ENCODE assay signal across 9 cellular contexts in the genomic region with DNA sequence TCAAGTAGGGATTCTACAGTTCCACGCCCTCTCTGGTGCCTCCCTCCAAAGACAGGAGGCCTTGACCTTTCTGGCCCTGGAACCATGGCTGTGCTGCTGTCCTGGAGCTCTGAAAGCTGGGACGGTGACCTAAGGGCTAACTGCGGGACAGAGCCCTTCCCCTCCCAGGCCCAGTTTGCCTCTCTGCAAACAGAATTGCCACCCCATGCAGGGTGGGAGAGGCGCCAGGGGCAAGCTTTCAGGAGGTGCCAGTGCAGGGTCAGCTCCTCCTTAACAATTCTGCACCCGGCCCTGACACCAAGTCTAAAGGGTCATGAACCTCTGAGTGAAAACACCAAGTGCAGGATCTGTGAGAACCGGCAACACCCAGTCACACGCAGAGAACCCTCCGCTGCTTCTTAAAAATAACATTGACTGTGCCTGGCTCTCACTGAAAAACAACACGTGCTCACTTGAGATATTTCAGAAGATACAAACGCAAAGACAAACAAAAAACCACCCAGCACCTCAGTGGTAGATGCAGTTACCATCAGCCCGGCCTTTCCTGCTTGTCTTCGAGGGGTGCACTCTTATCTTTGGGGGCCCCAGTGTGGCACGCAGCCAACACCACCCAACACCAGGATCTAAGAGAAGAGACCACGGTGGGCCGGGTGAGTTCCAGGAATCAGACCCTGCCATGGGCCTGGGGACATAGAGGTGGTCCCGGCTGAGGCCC. TPM values are rescaled to one million over a fixed set of nuclear protein-coding genes. Genes with fewer than 3 reads are reported as not detected.
DNase-seq lines count a peak whose midpoint lies in the region; ATAC-seq, FAIRE-seq and TF ChIP-seq lines count a peak whose summit lies in the region.
"Had no signal": no experiment of that assay in that cellular context is flagged by ENCODE, and none has a peak within 500 bp of the region (broad histone marks: within the 10 kb centered on the region; RNA-seq: fewer than 3 reads in every experiment).

No MANE protein-coding gene starts in this region.

- H3K36me3 ChIP-seq in Panc1 (ENCODE audit: control insufficient read depth, insufficient read depth, low read length) (no peaks in the 10 kb centered on the region; the same call in 1 of the 2 replicates), HepG2 (replicated peaks in 1 of 2; ENCODE audit: control insufficient read depth in 1 of 2, insufficient read depth in 2 of 2, low read length in 2 of 2) (no peaks in the 10 kb centered on the region)

- peak overlapping the region; percentile 70 for H3K27ac ChIP-seq in Panc1 (ENCODE audit: low read length)
- peak overlapping the region; percentile 59 for H3K27ac ChIP-seq in caudate nucleus (ENCODE audit: low read depth, low read length)
- no peak overlapping the region for H3K27ac ChIP-seq in HepG2 (ENCODE audit: extremely low read length, insufficient read depth, low read length)

- DNase-seq in Panc1 (ENCODE audit: low read depth, low spot score), result no peak
- no peak for DNase-seq in caudate nucleus (lab: John Stamatoyannopoulos, UW)
- peak; percentile 27 for DNase-seq in HepG2 (ENCODE audit: low spot score)
- no peak for DNase-seq in stimulated activated naive CD8-positive, alpha-beta T cell treated with anti-CD3 and anti-CD28 coated beads, Interleukin-15, amount 100 ng/mL, for 72 hours
- DNase-seq in KG1 (lab: John Stamatoyannopoulos, UW), result no peak
- no peak for DNase-seq in stimulated activated CD4-positive, alpha-beta T cell treated with anti-CD3 and anti-CD28 coated beads, Interleukin-4, amount 100 ng/mL, for 24 hours
- DNase-seq in NCI-H187 (lab: John Stamatoyannopoulos, UW), result no peak
- DNase-seq: NCI-H2081 treated with DMSO at 0.1 percent for 48 hours had no signal

- no peak for ATAC-seq in Panc1
- ATAC-seq in HepG2, result peak; percentile 5
- no peak for ATAC-seq in stimulated activated naive CD8-positive, alpha-beta T cell treated with anti-CD3 and anti-CD28 coated beads, Interleukin-15, amount 100 ng/mL, for 72 hours
- no peak for ATAC-seq in GM21529 (IDR thresholded peaks at IDR 0.05; ENCODE audit: unreplicated experiment)

- no peak overlapping the region for H3K27ac Mint-ChIP-seq in stimulated activated naive CD8-positive, alpha-beta T cell treated with anti-CD3 and anti-CD28 coated beads, Interleukin-15, amount 100 ng/mL, for 72 hours

- no peak for TF ChIP-seq POLR2A in HepG2 (IDR thresholded peaks at IDR 0.05; ENCODE audit: insufficient read depth in 1 of 2, low read depth in 2 of 2, low read length in 2 of 2)

- peaks cover 0 to 2% of the 10 kb centered on the region in 2 donors for H3K9me3 Mint-ChIP-seq in stimulated activated naive CD8-positive, alpha-beta T cell treated with anti-CD3 and anti-CD28 coated beads, Interleukin-15, amount 100 ng/mL, for 72 hours

- WGBS in HepG2 (ENCODE audit: low lambda C conversion rate), result 5% methylated on average over 13 of the region's 16 CpGs

- peak; percentile 21 for FAIRE-seq in HepG2 (lab: Jason Lieb, UNC)

- POLR2A ChIA-PET in Panc1 (lab: Charles Lee) (no interaction called here), HepG2 (lab: Yijun Ruan, JAX) (no interaction called here)

- TF ChIP-seq CTCF in Panc1 (IDR thresholded peaks at IDR 0.05) (no peak), HepG2 (CRISPR knock-in tag; IDR thresholded peaks at IDR 0.05) (no peak)

- no peaks in the 10 kb centered on the region for H4K20me1 ChIP-seq in HepG2 (ENCODE audit: insufficient read depth, low read length)

- peaks cover 45% of the 10 kb centered on the region for H3K4me1 Mint-ChIP-seq in stimulated activated naive CD8-positive, alpha-beta T cell treated with anti-CD3 and anti-CD28 coated beads, Interleukin-15, amount 100 ng/mL, for 72 hours

- peaks cover 11% of the 10 kb centered on the region for H3K4me1 ChIP-seq in Panc1 (ENCODE audit: control insufficient read depth, insufficient read depth, low read length)
- peaks cover 52% of the 10 kb centered on the region for H3K4me1 ChIP-seq in HepG2 (ENCODE audit: insufficient read depth, low read length)

- H3K4me3 Mint-ChIP-seq in stimulated activated naive CD8-positive, alpha-beta T cell treated with anti-CD3 and anti-CD28 coated beads, Interleukin-15, amount 100 ng/mL, for 72 hours, result peak overlapping the region; percentile 51 to 59

- no peaks in the 10 kb centered on the region for H3K9me3 ChIP-seq in Panc1 (ENCODE audit: control insufficient read depth, insufficient read depth, low read depth, low read length)
- H3K9me3 ChIP-seq in HepG2 (ENCODE audit: low read length), result no peaks in the 10 kb centered on the region

- in situ Hi-C loops in Panc1 (cut with HindIII; ENCODE audit: low pct_unique_long_range_greater_than_20kb, low sequenced_read_pairs) (no loop called here), HepG2 (cut with HindIII; ENCODE audit: extremely low pct_ligation_motif_present, low pct_unique_long_range_greater_than_20kb) (loop anchor here (5.0 kb wide), 1 partner anchor 150 kb away; no protein-coding TSS in a partner anchor)

- peak overlapping the region; percentile 85 for H3K4me2 ChIP-seq in HepG2 (ENCODE audit: low read depth, low read length)

- H3K79me2 ChIP-seq in HepG2 (ENCODE audit: insufficient read depth, low read length), result no peaks in the 10 kb centered on the region

- H3K27me3 ChIP-seq in Panc1 (ENCODE audit: control insufficient read depth, insufficient read depth, low read length) (no peaks in the 10 kb centered on the region), HepG2 (ENCODE audit: control insufficient read depth in 1 of 2, insufficient read depth in 2 of 2, low read length in 2 of 2) (peaks cover 28 to 72% of the 10 kb centered on the region in 2 experiments)

- peaks cover 9% of the 10 kb centered on the region for H3K27me3 Mint-ChIP-seq in stimulated activated naive CD8-positive, alpha-beta T cell treated with anti-CD3 and anti-CD28 coated beads, Interleukin-15, amount 100 ng/mL, for 72 hours

- H3K9ac ChIP-seq in HepG2 (ENCODE audit: insufficient read depth, low read depth, low read length), result no peak overlapping the region

- intact Hi-C loops in Panc1 (cut with micrococcal nuclease; ENCODE audit: unreplicated experiment), result no loop called here
- intact Hi-C loops in HepG2 (cut with micrococcal nuclease; ENCODE audit: unreplicated experiment), result no loop called here

- H3K4me3 ChIP-seq in Panc1 (ENCODE audit: low read depth in 2 of 2, low read length in 2 of 2) (peak overlapping the region in 1 of 2 experiments; percentile 65; a peak in 2 of 4 replicates), HepG2 (replicated peaks in 1 of 3; ENCODE audit: insufficient read depth in 1 of 3, low read depth in 2 of 3, low read length in 3 of 3) (peak overlapping the region in 2 of 3 experiments; percentile 64 to 77; a peak in 1 of 6 replicates)

- TF ChIP-seq EP300 in HepG2 (IDR thresholded peaks at IDR 0.05; ENCODE audit: low read depth in 2 of 2, low read length in 2 of 2) (no peak), HepG2 (CRISPR knock-in tag; IDR thresholded peaks at IDR 0.05; ENCODE audit: borderline replicate concordance) (no peak)

- BruUV-seq in Panc1 (replicated peaks; lab: Mats Ljungman, UMichigan) (no TSS peak), HepG2 (replicated peaks; lab: Mats Ljungman, UMichigan) (no TSS peak)

- CTCF ChIA-PET in Panc1 (lab: Charles Lee) (no interaction called here), HepG2 (lab: Yijun Ruan, JAX; ENCODE audit: low intra/inter-chr PET ratio, low total read pairs) (no interaction called here)

- no peak overlapping the region for H2AFZ ChIP-seq in HepG2 (ENCODE audit: low read length)

- TF ChIP-seq RAD21 in HepG2 (CRISPR knock-in tag; IDR thresholded peaks at IDR 0.05), result no peak

TF ChIP-seq in HepG2, 621 proteins besides CTCF, POLR2A, EP300 and RAD21 (continues in another document):
- 0 out of 2 replicates have a peak, but pooled peaks have one; percentile 29 for TF ChIP-seq RXRA (CRISPR knock-in tag; IDR thresholded peaks at IDR 0.05)
- TF ChIP-seq NR2F6 (IDR thresholded peaks at IDR 0.05), result peak; percentile 82
- peak; percentile 86 for TF ChIP-seq NR2F6 (CRISPR knock-in tag; IDR thresholded peaks at IDR 0.05)
- 0 out of 2 replicates have a peak, but pooled peaks have one; percentile 5 for TF ChIP-seq MTF2 (CRISPR knock-in tag; IDR thresholded peaks at IDR 0.05; ENCODE audit: borderline replicate concordance)
- peak; percentile 59; the same call in 1 of the 2 replicates for TF ChIP-seq NR2F2 (IDR thresholded peaks at IDR 0.05; ENCODE audit: borderline replicate concordance, low read depth)
- peak; percentile 49 to 76; a peak in 2 of 4 replicates for TF ChIP-seq NR2F1 (CRISPR knock-in tag; IDR thresholded peaks at IDR 0.05)
- TF ChIP-seq FOXJ3 (CRISPR knock-in tag; IDR thresholded peaks at IDR 0.05; ENCODE audit: borderline replicate concordance), result 0 out of 2 replicates have a peak, but pooled peaks have one; percentile 29
- TF ChIP-seq RBM39 (IDR thresholded peaks at IDR 0.05; ENCODE audit: low read depth, low read length, poor library complexity, severe bottlenecking), result peak; percentile 34
- no peak for TF ChIP-seq HNRNPL (IDR thresholded peaks at IDR 0.05; ENCODE audit: low read depth, low read length)
- TF ChIP-seq SMC3 (IDR thresholded peaks at IDR 0.05; ENCODE audit: low read length), result no peak

RNA-seq across cellular contexts. Expression of a gene that starts 1.1 kb away (rescaled TPM):
- total RNA-seq in Panc1 (2021; ENCODE audit: unreplicated experiment) (11.0 TPM), HepG2 (2016; rRNA removed; fragmentation: Illumina TruSeq; extraction: Trizol) (0.15 TPM in 1 of 2 replicates, not detected in the other)
- polyA plus RNA-seq in Panc1 (2012; ENCODE audit: insufficient read length), result 17.9 TPM
- total RNA-seq in HepG2 (2016; cell fraction: cytosol; rRNA removed; fragmentation: Illumina TruSeq; extraction: Trizol; ENCODE audit: low read depth), result 0.09 and 0.10 TPM in 2 replicates
- total RNA-seq in HepG2 (2016; cell fraction: insoluble cytoplasmic fraction; rRNA removed; fragmentation: Illumina TruSeq; extraction: Trizol), result 0.03 and 0.26 TPM in 2 replicates
- total RNA-seq in HepG2 (2016; cell fraction: membrane; rRNA removed; fragmentation: Illumina TruSeq; extraction: Trizol), result 0.10 and 0.12 TPM in 2 replicates
- 0.13 and 0.62 TPM in 2 replicates for total RNA-seq in HepG2 (2016; cell fraction: nucleus; rRNA removed; fragmentation: Illumina TruSeq; extraction: Trizol)
- 0.35 and 0.65 TPM in 2 replicates for polyA plus RNA-seq in HepG2 (2011; rRNA removed)
- 0.06 and 0.32 TPM in 2 replicates for polyA plus RNA-seq in HepG2 (2011; cell fraction: cytosol; rRNA removed)
- 1.2 and 1.4 TPM in 2 replicates for polyA plus RNA-seq in HepG2 (2011; cell fraction: nucleus; rRNA removed)
- 0.31 and 0.46 TPM in 2 replicates for polyA plus RNA-seq in HepG2 (2012)
- polyA plus RNA-seq in HepG2 (2016; cell fraction: cytosol; fragmentation: Illumina TruSeq; extraction: Trizol; ENCODE audit: low read depth), result 0.03 and 0.10 TPM in 2 replicates
- polyA plus RNA-seq in HepG2 (2016; cell fraction: insoluble cytoplasmic fraction; fragmentation: Illumina TruSeq; extraction: Trizol; ENCODE audit: low read depth), result 0.04 and 0.24 TPM in 2 replicates
- 0.02 and 0.09 TPM in 2 replicates for polyA plus RNA-seq in HepG2 (2016; cell fraction: membrane; fragmentation: Illumina TruSeq; extraction: Trizol; ENCODE audit: low read depth)
- 0.19 and 1.7 TPM in 2 replicates for polyA plus RNA-seq in HepG2 (2016; cell fraction: nucleus; fragmentation: Illumina TruSeq; extraction: Trizol; ENCODE audit: insufficient read depth, low read depth)
- polyA minus RNA-seq in HepG2 (2011; rRNA and poly(A)+ RNA removed; ENCODE audit: low replicate concordance), result 0.96 and 3.2 TPM in 2 replicates
- 0.44 and 0.79 TPM in 2 replicates for polyA minus RNA-seq in HepG2 (2011; cell fraction: cytosol; rRNA and poly(A)+ RNA removed)
- polyA minus RNA-seq in HepG2 (2011; cell fraction: nucleus; rRNA and poly(A)+ RNA removed), result 0.52 and 0.99 TPM in 2 replicates
